ENCODE assay signal across 1 cellular context in genomic region chr14:81509838-81510452, GRCh38.
TF ChIP-seq lines count a peak whose summit lies in the region.

No MANE protein-coding gene starts in this region.

TF ChIP-seq in WTC11, 78 proteins besides CTCF, POLR2A, EP300 and RAD21 (continued from another document):
- TF ChIP-seq ARID4B (CRISPR knock-in tag; IDR thresholded peaks at IDR 0.05; ENCODE audit: borderline replicate concordance) = no peak
- TF ChIP-seq ATF6 (CRISPR knock-in tag; IDR thresholded peaks at IDR 0.05) = no peak
- TF ChIP-seq GABPB1 (CRISPR knock-in tag; IDR thresholded peaks at IDR 0.05) = no peak
- TF ChIP-seq CREM (CRISPR knock-in tag; IDR thresholded peaks at IDR 0.05) = no peak
- TF ChIP-seq NR1H2 (CRISPR knock-in tag; IDR thresholded peaks at IDR 0.05) = no peak
